ENCODE assay signal across 10 cellular contexts in the genomic region with DNA sequence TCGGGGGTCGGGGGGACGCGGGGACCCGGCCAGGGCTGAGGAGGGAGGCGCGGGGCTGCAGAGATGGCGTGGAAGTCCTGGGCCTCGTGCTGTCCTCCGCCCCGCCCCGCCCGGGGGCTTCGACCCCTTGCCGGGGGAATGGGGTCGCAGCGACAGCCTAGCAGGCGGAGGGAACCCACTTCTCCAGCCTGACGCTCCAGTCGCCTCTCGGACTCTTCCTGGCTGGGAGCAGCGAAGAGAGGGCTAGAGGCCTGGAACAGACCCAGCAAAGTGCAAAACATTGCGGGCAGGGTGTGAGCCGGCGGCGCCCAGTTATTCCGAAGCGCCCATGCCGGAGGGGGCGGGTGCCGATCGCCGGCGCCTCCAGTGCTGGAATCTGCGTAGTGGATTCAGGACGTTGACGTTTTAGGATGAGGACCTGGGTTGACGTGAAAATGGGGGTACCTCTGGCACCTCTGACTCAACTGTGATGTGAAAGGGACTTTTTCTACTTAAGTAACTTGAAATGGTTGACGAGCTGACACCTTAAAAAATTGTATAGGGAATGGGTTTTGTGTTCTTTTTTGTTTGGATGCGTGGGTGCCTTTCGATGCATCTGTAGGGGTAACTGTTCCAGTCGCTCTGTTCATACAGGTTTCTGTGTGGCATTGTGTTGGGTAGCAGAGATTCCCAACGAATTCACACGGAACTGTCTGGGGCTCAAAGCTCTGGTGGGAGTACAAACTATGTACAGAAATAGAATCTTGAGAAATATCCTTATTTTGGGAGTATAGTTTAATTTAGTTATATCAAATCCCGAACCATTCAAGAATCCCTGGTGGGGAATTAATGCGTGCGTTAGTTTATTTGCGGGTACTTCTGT. TPM values are rescaled to one million over a fixed set of nuclear protein-coding genes. Genes with fewer than 3 reads are reported as not detected.
DNase-seq lines count a peak whose midpoint lies in the region; ATAC-seq, FAIRE-seq and TF ChIP-seq lines count a peak whose summit lies in the region.
"Had no signal": no experiment of that assay in that cellular context is flagged by ENCODE, and none has a peak within 500 bp of the region (broad histone marks: within the 10 kb centered on the region; RNA-seq: fewer than 3 reads in every experiment).

No MANE protein-coding gene starts in this region.

- peak overlapping the region; percentile 62 for H3K4me3 Mint-ChIP-seq in natural killer cell treated with Interleukin-12 subunit alpha and Interleukin-12 subunit beta and Interleukin-15 and Interleukin-18, amount 100 ng/mL, for 72 hours

- peak overlapping the region; percentile 78 for H3K4me2 ChIP-seq in H1 (ENCODE audit: insufficient read depth in 1 of 2, low read depth in 2 of 2, low read length in 2 of 2)

- H2BK120ac ChIP-seq in H1 (replicated peaks; ENCODE audit: low read depth, low read length) = no peak overlapping the region

- H2BK5ac ChIP-seq in H1 (ENCODE audit: low read depth, low read length) = no peak overlapping the region

- no peaks in the 10 kb centered on the region for H3K79me1 ChIP-seq in H1 (ENCODE audit: low read depth, low read length)

- no peak overlapping the region for H2AK5ac ChIP-seq in H1 (ENCODE audit: low read depth, low read length)

- H3K9me3 Mint-ChIP-seq in natural killer cell treated with Interleukin-12 subunit alpha and Interleukin-12 subunit beta and Interleukin-15 and Interleukin-18, amount 100 ng/mL, for 72 hours = no peaks in the 10 kb centered on the region

- TF ChIP-seq CTCF in A673 (conservative IDR thresholded peaks at IDR 0.05; ENCODE audit: low read depth, low read length) (no peak), H1 (IDR thresholded peaks at IDR 0.05; ENCODE audit: control extremely low read depth in 1 of 3, insufficient read depth in 1 of 3, low read depth in 1 of 3, low read length in 3 of 3) (no peak)

- H3K9ac ChIP-seq in HUES6 (ENCODE audit: low read length) (peak overlapping the region; percentile 37), H1 (replicated peaks in 1 of 4; ENCODE audit: extremely low read depth in 1 of 4, low read depth in 3 of 4, low read length in 3 of 4) (peak overlapping the region in 3 of 4 experiments; percentile 59 to 78 (median 69); a peak in 5 of 7 replicates)

- H3K23me2 ChIP-seq in H1 (ENCODE audit: low read depth, low read length) = peaks cover 17% of the 10 kb centered on the region

- H4K91ac ChIP-seq in H1 (replicated peaks; ENCODE audit: insufficient read length, low read length) = peak overlapping the region; percentile 18

- intact Hi-C loops in A673 (cut with micrococcal nuclease; ENCODE audit: unreplicated experiment) = loop anchor here (5.0 kb wide), 1 partner anchor 339 kb away; no protein-coding TSS in a partner anchor

- no peak overlapping the region for H3K56ac ChIP-seq in H1 (replicated peaks; ENCODE audit: insufficient read length, low read depth, low read length)

- peak in 1 of 2 donors; percentile 36 for ATAC-seq in natural killer cell treated with Interleukin-12 subunit alpha and Interleukin-12 subunit beta and Interleukin-15 and Interleukin-18, amount 100 ng/mL, for 72 hours
- ATAC-seq in GM21381 (IDR thresholded peaks at IDR 0.05; ENCODE audit: unreplicated experiment) = no peak

- H3K27me3 ChIP-seq in A673 (replicated peaks; ENCODE audit: insufficient read depth, low read depth, low read length, poor library complexity) (peaks cover 59% of the 10 kb centered on the region), HUES6 (ENCODE audit: control insufficient read depth, insufficient read depth, low read length) (peaks cover 36% of the 10 kb centered on the region), H1 (replicated peaks in 1 of 4; ENCODE audit: control insufficient read depth in 3 of 4, extremely low read depth in 1 of 4, insufficient read depth in 3 of 4, low read length in 3 of 4) (peaks cover 0 to 14% (median 11%) of the 10 kb centered on the region in 4 experiments; a peak in 6 of 7 replicates)

- no peak overlapping the region for H2BK12ac ChIP-seq in H1 (ENCODE audit: low read depth, low read length)

- no peak for TF ChIP-seq EP300 in H1 (IDR thresholded peaks at IDR 0.05; ENCODE audit: borderline replicate concordance in 1 of 2, low read depth in 2 of 2, low read length in 2 of 2)

- peak overlapping the region; percentile 60 for H3K4me3 ChIP-seq in A673 (ENCODE audit: low read depth, low read length, poor library complexity, severe bottlenecking)
- H3K4me3 ChIP-seq in HUES6 (ENCODE audit: low read depth, low read length) = peak overlapping the region; percentile 76
- H3K4me3 ChIP-seq in H1 (ENCODE audit: extremely low read depth in 1 of 4, insufficient read depth in 2 of 4, low read depth in 3 of 4, low read length in 4 of 4) = peak overlapping the region; percentile 62 to 72 (median 63)

- whole genome bisulfite sequencing in H1 (ENCODE audit: extremely low coverage in 1 of 2, insufficient coverage in 1 of 2, insufficient read length in 1 of 2, insufficient replicate concordance in 2 of 2, low coverage in 1 of 2, low lambda C conversion rate in 2 of 2, missing lambda C conversion rate in 1 of 2), 2 experiments = 14% methylated on average over 38 of the region's 48 CpGs; no CpG with 5 or more reads in 1 of the 2 experiments

- H3K36me3 Mint-ChIP-seq in natural killer cell treated with Interleukin-12 subunit alpha and Interleukin-12 subunit beta and Interleukin-15 and Interleukin-18, amount 100 ng/mL, for 72 hours = no peaks in the 10 kb centered on the region

- H3K4me1 ChIP-seq in A673 (ENCODE audit: insufficient read depth, low read length, poor library complexity, severe bottlenecking) (peaks cover 15% of the 10 kb centered on the region), HUES6 (ENCODE audit: control insufficient read depth, insufficient read depth, low read length) (no peaks in the 10 kb centered on the region), H1 (replicated peaks in 1 of 4; ENCODE audit: control insufficient read depth in 3 of 4, insufficient read depth in 4 of 4, low read length in 3 of 4) (peaks cover 0 to 4% (median 0%) of the 10 kb centered on the region in 4 experiments; a peak in 2 of 7 replicates)

- H4K8ac ChIP-seq in H1 (ENCODE audit: extremely low read depth, insufficient read depth, low read length) = peak overlapping the region; percentile 86

- H4K20me1 ChIP-seq in H1 (replicated peaks in 1 of 2; ENCODE audit: control insufficient read depth in 1 of 2, insufficient read depth in 2 of 2, low read length in 2 of 2) = peaks cover 0 to 4% of the 10 kb centered on the region in 2 experiments

- no peak overlapping the region for H4K5ac ChIP-seq in H1 (ENCODE audit: insufficient read length, low read depth, low read length)

- H3K27ac ChIP-seq in A673 (ENCODE audit: low read depth, low read length, poor library complexity, severe bottlenecking) (no peak overlapping the region), HUES6 (ENCODE audit: low read depth, low read length) (no peak overlapping the region), H1 (ENCODE audit: low read depth, low read length) (no peak overlapping the region)

- POLR2A ChIA-PET in A673 (lab: Charles Lee; ENCODE audit: low non-redundant PET) (no interaction called here), H1 (lab: Charles Lee; ENCODE audit: partially characterized antibody) (interaction anchor here (0.7 to 1.1 kb wide), 3 partner anchors 9 to 12 kb away, joined by 3 to 7 read pairs (median 3); no protein-coding TSS in a partner anchor)

- H3K4ac ChIP-seq in H1 (replicated peaks; ENCODE audit: insufficient read length, low read depth, low read length) = no peak overlapping the region

- peaks cover 39 to 54% of the 10 kb centered on the region in 2 donors for H3K27me3 Mint-ChIP-seq in natural killer cell treated with Interleukin-12 subunit alpha and Interleukin-12 subunit beta and Interleukin-15 and Interleukin-18, amount 100 ng/mL, for 72 hours

- no peak for TF ChIP-seq POLR2A in H1 (IDR thresholded peaks at IDR 0.05; ENCODE audit: control extremely low read depth in 1 of 2, low read depth in 2 of 2, low read length in 2 of 2)

- H3K18ac ChIP-seq in H1 (ENCODE audit: extremely low read depth, low read length) = no peak overlapping the region; the same call in 1 of the 2 replicates

- no peak overlapping the region for H2BK15ac ChIP-seq in H1 (ENCODE audit: low read length)

- H3K79me2 ChIP-seq in H1 (ENCODE audit: control insufficient read depth in 1 of 2, insufficient read depth in 2 of 2, low read length in 2 of 2) = no peaks in the 10 kb centered on the region

- no peak for FAIRE-seq in H1 (lab: Jason Lieb, UNC)

- H3K14ac ChIP-seq in H1 (ENCODE audit: insufficient read length) = no peak overlapping the region

- H3K4me1 Mint-ChIP-seq in natural killer cell treated with Interleukin-12 subunit alpha and Interleukin-12 subunit beta and Interleukin-15 and Interleukin-18, amount 100 ng/mL, for 72 hours (ENCODE audit: low read depth in 2 of 2) = peaks cover 0 to 4% of the 10 kb centered on the region in 2 donors

- peak; percentile 4 for DNase-seq in A673 (ENCODE audit: low spot score)
- no peak for DNase-seq in H1 (ENCODE audit: low read depth in 1 of 2, low spot score in 2 of 2)
- no peak for DNase-seq in natural killer cell treated with Interleukin-12 subunit alpha and Interleukin-12 subunit beta and Interleukin-15 and Interleukin-18, amount 100 ng/mL, for 72 hours (ENCODE audit: low spot score)
- no peak for DNase-seq in HK-2 (ENCODE audit: unreplicated experiment)
- DNase-seq in activated CD4-positive, alpha-beta T cell treated with anti-CD3 and anti-CD28 coated beads, Interleukin-2, amount 50 U/mL, for 4 hours = no peak
- no peak for DNase-seq in NCI-H2081 treated with DMSO at 0.1 percent for 48 hours (lab: John Stamatoyannopoulos, UW)

- H3K23ac ChIP-seq in H1 (ENCODE audit: insufficient read length) = no peak overlapping the region

- H3K36me3 ChIP-seq in A673 (ENCODE audit: insufficient read depth, low read length, poor library complexity, severe bottlenecking) (no peaks in the 10 kb centered on the region), HUES6 (ENCODE audit: control insufficient read depth, insufficient read depth, low read length) (no peaks in the 10 kb centered on the region), H1 (ENCODE audit: control insufficient read depth in 2 of 4, insufficient read depth in 4 of 4, low read length in 3 of 4) (no peaks in the 10 kb centered on the region)

- no peak overlapping the region for H2BK20ac ChIP-seq in H1 (ENCODE audit: low read length)

- no TSS peak for BruUV-seq in A673 (replicated peaks; lab: Mats Ljungman, UMichigan)

- H3K9me3 ChIP-seq in A673 (ENCODE audit: low read depth, low read length, poor library complexity, severe bottlenecking) (no peaks in the 10 kb centered on the region), HUES6 (ENCODE audit: control insufficient read depth, insufficient read depth, low read depth, low read length) (no peaks in the 10 kb centered on the region), H1 (ENCODE audit: insufficient read depth in 2 of 2, low read depth in 1 of 2, low read length in 1 of 2) (no peaks in the 10 kb centered on the region)

- no peak; a peak in 1 of 4 replicates for TF ChIP-seq RAD21 in H1 (IDR thresholded peaks at IDR 0.05 in 1 of 2, conservative IDR thresholded peaks at IDR 0.05 in 1 of 2; ENCODE audit: low read depth in 2 of 2, low read length in 2 of 2)

- CTCF ChIA-PET in A673 (lab: Charles Lee) = interaction anchor here (1.2 kb wide), 1 partner anchor 12 kb away, joined by 7 read pairs; no protein-coding TSS in a partner anchor
- CTCF ChIA-PET in H1 (lab: Charles Lee; ENCODE audit: partially characterized antibody) = interaction anchor here (1.0 to 2.1 kb wide), 4 partner anchors 10 to 62 kb away, joined by 3 to 8 read pairs (median 6); no protein-coding TSS in a partner anchor

- H3K27ac Mint-ChIP-seq in natural killer cell treated with Interleukin-12 subunit alpha and Interleukin-12 subunit beta and Interleukin-15 and Interleukin-18, amount 100 ng/mL, for 72 hours = no peak overlapping the region

- peak overlapping the region; percentile 43; the same call in 1 of the 2 replicates for H2AFZ ChIP-seq in H1 (ENCODE audit: low read length)

RNA-seq across cellular contexts. Expression of gene SLC35F1, which starts 1.4 kb away (rescaled TPM):
- 5.3 and 8.3 TPM in 2 replicates for total RNA-seq in A673 (2021)
- total RNA-seq in H1 (2021; fragmentation: NEBNext Ultra II Directional; extraction: Animal tissue kit (Norgen Biotek cat#: 25700)) = 8.3 and 10.0 TPM in 2 replicates
- 5.4 and 7.0 TPM in 2 replicates for polyA plus RNA-seq in H1 (2011; rRNA removed)
- 5.3 TPM for polyA plus RNA-seq in H1 (2011; cell fraction: cytosol; rRNA removed)
- 2.6 TPM for polyA plus RNA-seq in H1 (2011; cell fraction: nucleus; rRNA removed)
- polyA plus RNA-seq in H1 (2012, experiment 1 of 2) = 3.9 to 6.4 TPM (median 5.4 TPM) in 4 replicates
- polyA plus RNA-seq in H1 (2012, experiment 2 of 2) = 1.3 TPM
- 7.4 TPM for polyA plus RNA-seq in H1 (2013, experiment 1 of 2)
- 9.3 TPM for polyA plus RNA-seq in H1 (2013, experiment 2 of 2)
- 13.9 and 16.4 TPM in 2 replicates for polyA minus RNA-seq in H1 (2011; rRNA and poly(A)+ RNA removed)
- polyA minus RNA-seq in H1 (2011; cell fraction: cytosol; rRNA and poly(A)+ RNA removed) = 7.6 TPM
- polyA minus RNA-seq in H1 (2011; cell fraction: nucleus; rRNA and poly(A)+ RNA removed) = 8.0 TPM
- not detected for total RNA-seq in natural killer cell treated with Interleukin-12 subunit alpha and Interleukin-12 subunit beta and Interleukin-15 and Interleukin-18, amount 100 ng/mL, for 72 hours
- total RNA-seq: esophagus mucosa, NCI-H460 had no signal
